Comparison of ENCODE assay signal across 15 cellular contexts in the genomic region with DNA sequence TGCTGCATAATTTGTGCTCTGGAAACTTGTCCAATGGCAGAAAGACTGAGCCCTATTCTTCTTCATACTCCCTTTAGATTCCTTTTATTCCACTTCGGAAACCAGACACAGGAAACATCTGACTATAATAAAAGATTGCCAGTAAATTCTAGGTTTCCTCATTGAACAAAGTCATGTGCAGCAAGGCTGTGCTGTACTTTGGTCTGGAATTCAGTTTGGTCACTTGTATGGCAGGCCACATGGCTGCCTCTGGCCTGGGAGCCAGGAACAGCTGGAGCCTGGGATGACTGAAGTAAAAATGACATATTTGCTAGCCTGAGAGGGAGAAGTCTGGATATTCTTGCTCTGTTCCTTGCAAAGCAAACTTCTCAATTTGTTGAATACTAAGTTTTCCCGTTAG.
A peak's percentile ranks its signal among the peaks of the same experiment; 100 is the strongest.
DNase-seq lines count a peak whose midpoint lies in the region; ATAC-seq and TF ChIP-seq lines count a peak whose summit lies in the region.
"Had no signal": no experiment of that assay in that cellular context is flagged by ENCODE, and none has a peak within 500 bp of the region (broad histone marks: within the 10 kb centered on the region; RNA-seq: fewer than 3 reads in every experiment).

No MANE protein-coding gene starts in this region.

- H3K36me3 ChIP-seq in sigmoid colon, result no peaks in the 10 kb centered on the region

- no peak overlapping the region for H3K4me3 ChIP-seq in cardiac fibroblast (replicated peaks in 1 of 2; ENCODE audit: low read depth in 2 of 2, low read length in 2 of 2)
- no peak overlapping the region for H3K4me3 ChIP-seq in sigmoid colon

- H3K36me3 Mint-ChIP-seq in activated naive CD8-positive, alpha-beta T cell treated with anti-CD3 and anti-CD28 coated beads, Interleukin-2, amount 50 U/mL, for 24 hours (ENCODE audit: low read depth), result no peaks in the 10 kb centered on the region

- H3K27me3 ChIP-seq in sigmoid colon, result no peaks in the 10 kb centered on the region

- intact Hi-C loops in left ventricle myocardium superior (cut with micrococcal nuclease), result no loop called here
- intact Hi-C loops in sigmoid colon (cut with DNase I), result no loop called here

- TF ChIP-seq CTCF in cardiac fibroblast (IDR thresholded peaks at IDR 0.05; ENCODE audit: low read depth, low read length) (no peak), sigmoid colon (IDR thresholded peaks at IDR 0.05) (no peak)

- no peaks in the 10 kb centered on the region for H3K9me3 Mint-ChIP-seq in activated naive CD8-positive, alpha-beta T cell treated with anti-CD3 and anti-CD28 coated beads, Interleukin-2, amount 50 U/mL, for 24 hours

- peak; percentile 83 for ATAC-seq in left ventricle myocardium superior
- ATAC-seq in activated naive CD8-positive, alpha-beta T cell treated with anti-CD3 and anti-CD28 coated beads, Interleukin-2, amount 50 U/mL, for 24 hours, result no peak
- ATAC-seq in HG03354 (IDR thresholded peaks at IDR 0.05; ENCODE audit: poor library complexity, severe bottlenecking, unreplicated experiment), result no peak

- H3K4me1 ChIP-seq in sigmoid colon, result peaks cover 0 to 18% (median 9%) of the 10 kb centered on the region in 4 donors

- H3K27me3 Mint-ChIP-seq in activated naive CD8-positive, alpha-beta T cell treated with anti-CD3 and anti-CD28 coated beads, Interleukin-2, amount 50 U/mL, for 24 hours, result no peaks in the 10 kb centered on the region

- H3K4me3 Mint-ChIP-seq in activated naive CD8-positive, alpha-beta T cell treated with anti-CD3 and anti-CD28 coated beads, Interleukin-2, amount 50 U/mL, for 24 hours, result no peak overlapping the region

- no peaks in the 10 kb centered on the region for H3K9me3 ChIP-seq in sigmoid colon

- H3K27ac Mint-ChIP-seq in activated naive CD8-positive, alpha-beta T cell treated with anti-CD3 and anti-CD28 coated beads, Interleukin-2, amount 50 U/mL, for 24 hours, result no peak overlapping the region

- no peak for TF ChIP-seq EP300 in sigmoid colon (IDR thresholded peaks at IDR 0.05)

- H3K4me1 Mint-ChIP-seq in activated naive CD8-positive, alpha-beta T cell treated with anti-CD3 and anti-CD28 coated beads, Interleukin-2, amount 50 U/mL, for 24 hours, result peaks cover 17% of the 10 kb centered on the region

- peak overlapping the region in 2 of 4 donors; percentile 58 to 62 for H3K27ac ChIP-seq in sigmoid colon

- 43 to 45% methylated on average over 2 of the region's 2 CpGs for whole genome bisulfite sequencing in sigmoid colon, 2 donors

- DNase-seq in GM04503 (ENCODE audit: low read depth) (peak; percentile 53), cardiac fibroblast (ENCODE audit: low read depth in 2 of 2) (peak; percentile 61 to 63), left ventricle myocardium superior (peak; percentile 41), sigmoid colon (peak; percentile 84), NCI-H345 (lab: John Stamatoyannopoulos, UW) (no peak), NCI-H146 treated with DMSO at 0.1 percent for 48 hours (lab: John Stamatoyannopoulos, UW; ENCODE audit: unreplicated experiment) (no peak)
- DNase-seq in activated naive CD8-positive, alpha-beta T cell treated with anti-CD3 and anti-CD28 coated beads, Interleukin-2, amount 50 U/mL, for 24 hours, result no peak
- DNase-seq: C1 segment of cervical spinal cord; GOT3; mesendoderm; NCI-H2107; NK-92 treated with Interleukin-12 subunit alpha and Interleukin-12 subunit beta, amount 100 ng/mL, for 24 hours; stimulated activated CD4-positive, alpha-beta T cell treated with anti-CD3 and anti-CD28 coated beads, Interleukin-4, amount 100 ng/mL, for 24 hours; stimulated activated naive CD4-positive, alpha-beta T cell had no signal

- no peak for TF ChIP-seq POLR2A in sigmoid colon (IDR thresholded peaks at IDR 0.05)

Comparison
In these comparisons a context has a peak if more than half of its experiments do, and no peak if none do; other contexts are left out.
1. DNase-seq: peak in GM04503 (single experiment), cardiac fibroblast (2 of 2), left ventricle myocardium superior (single experiment) and sigmoid colon (single experiment); none in activated naive CD8-positive, alpha-beta T cell treated with anti-CD3 and anti-CD28 coated beads, Interleukin-2, amount 50 U/mL, for 24 hours (single experiment), NCI-H345 (single experiment) and NCI-H146 treated with DMSO at 0.1 percent for 48 hours (single experiment).